In genomic region chr5:110333384-110333783, GRCh38 we compare ENCODE assay signal across 12 cellular contexts.
DNase-seq lines count a peak whose midpoint lies in the region; ATAC-seq, FAIRE-seq and TF ChIP-seq lines count a peak whose summit lies in the region.
"Had no signal": no experiment of that assay in that cellular context is flagged by ENCODE, and none has a peak within 500 bp of the region (broad histone marks: within the 10 kb centered on the region; RNA-seq: fewer than 3 reads in every experiment).

No MANE protein-coding gene starts in this region.

- no peak for TF ChIP-seq EP300 in esophagus muscularis mucosa (IDR thresholded peaks at IDR 0.05)

- H3K36me3 ChIP-seq in H7 (replicated peaks; ENCODE audit: control insufficient read depth, insufficient read depth, low read length), result no peaks in the 10 kb centered on the region
- H3K36me3 ChIP-seq in PC-3 (ENCODE audit: low read depth, low read length), result no peaks in the 10 kb centered on the region
- H3K36me3 ChIP-seq in esophagus muscularis mucosa, result no peaks in the 10 kb centered on the region

- H2AFZ ChIP-seq in PC-3 (ENCODE audit: low read length), result no peak overlapping the region

- WGBS in esophagus muscularis mucosa, result 64% methylated on average over 4 of the region's 4 CpGs

- no peak for TF ChIP-seq POLR2A in esophagus muscularis mucosa (IDR thresholded peaks at IDR 0.05; ENCODE audit: low read depth)

- POLR2A ChIA-PET in PC-3 (lab: Charles Lee; ENCODE audit: unreplicated experiment), result no interaction called here

- no peaks in the 10 kb centered on the region for H3K27me3 ChIP-seq in H7 (ENCODE audit: control insufficient read depth, insufficient read depth, low read length)
- H3K27me3 ChIP-seq in PC-3 (ENCODE audit: low read length), result no peaks in the 10 kb centered on the region
- H3K27me3 ChIP-seq in esophagus muscularis mucosa, result no peaks in the 10 kb centered on the region

- H3K9ac ChIP-seq in PC-3 (ENCODE audit: low read length), result no peak overlapping the region

- FAIRE-seq in D721Med (lab: Jason Lieb, UNC), result no peak
- FAIRE-seq: bronchial epithelial cell had no signal

- ATAC-seq in PC-3, result no peak
- no peak for ATAC-seq in GM21786 (IDR thresholded peaks at IDR 0.05; ENCODE audit: unreplicated experiment)
- no peak for ATAC-seq in GM21447 (IDR thresholded peaks at IDR 0.05; ENCODE audit: unreplicated experiment)

- H4K20me1 ChIP-seq in PC-3 (ENCODE audit: low read length), result no peaks in the 10 kb centered on the region

- intact Hi-C loops in PC-3 (cut with micrococcal nuclease), result no loop called here
- intact Hi-C loops in esophagus muscularis mucosa (cut with DNase I), result no loop called here

- H3K79me2 ChIP-seq in PC-3 (ENCODE audit: low read length), result no peaks in the 10 kb centered on the region

- H3K4me1 ChIP-seq in PC-3 (ENCODE audit: insufficient read depth, low read length) (no peaks in the 10 kb centered on the region), esophagus muscularis mucosa (peaks cover 0 to 2% (median 0%) of the 10 kb centered on the region in 4 donors)

- no peaks in the 10 kb centered on the region for H3F3A ChIP-seq in PC-3 (ENCODE audit: low read length, unreplicated experiment)

- CTCF ChIA-PET in PC-3 (lab: Charles Lee), result no interaction called here

- peak; percentile 8 for TF ChIP-seq CTCF in D721Med (IDR thresholded peaks at IDR 0.05; ENCODE audit: insufficient read depth, missing control alignments)
- TF ChIP-seq CTCF in PC-3 (conservative IDR thresholded peaks at IDR 0.05; ENCODE audit: low read depth, low read length), result peak; percentile 52
- no peak for TF ChIP-seq CTCF in esophagus muscularis mucosa (IDR thresholded peaks at IDR 0.05)

- H3K4me3 ChIP-seq in H7 (ENCODE audit: insufficient read depth, low read depth, low read length) (no peak overlapping the region), PC-3 (ENCODE audit: low read length) (no peak overlapping the region), esophagus muscularis mucosa (no peak overlapping the region)
- H3K4me3 ChIP-seq: skin epidermis had no signal

- DNase-seq in D721Med (ENCODE audit: insufficient read length, low spot score) (no peak), H7 (peak; percentile 14), PC-3 (peak; percentile 24), iPS DF 4.7 (ENCODE audit: extremely low read depth, low spot score) (peak; percentile 51), NCI-H2029 treated with DMSO at 0.1 percent for 48 hours (lab: John Stamatoyannopoulos, UW) (no peak), esophagus muscularis mucosa (ENCODE audit: extremely low spot score) (no peak)
- DNase-seq: CD8-positive, alpha-beta memory T cell; stimulated activated CD8-positive, alpha-beta memory T cell treated with anti-CD3 and anti-CD28 coated beads, Interleukin-4, amount 100 ng/mL, for 48 hours had no signal

- H3K27ac ChIP-seq in PC-3 (ENCODE audit: low read length), result no peak overlapping the region
- no peak overlapping the region for H3K27ac ChIP-seq in esophagus muscularis mucosa (replicated peaks in 1 of 4)
- H3K27ac ChIP-seq: skin epidermis had no signal

- BruUV-seq in PC-3 (replicated peaks; lab: Mats Ljungman, UMichigan), result no TSS peak

- H3K9me2 ChIP-seq in PC-3 (replicated peaks; ENCODE audit: low read length), result no peaks in the 10 kb centered on the region

- H3K9me3 ChIP-seq in PC-3 (ENCODE audit: low read length), result no peaks in the 10 kb centered on the region
- no peaks in the 10 kb centered on the region for H3K9me3 ChIP-seq in esophagus muscularis mucosa

- no peak overlapping the region for H3K4me2 ChIP-seq in PC-3 (ENCODE audit: low read length)

Comparison
In these comparisons a context has a peak if more than half of its experiments do, and no peak if none do; other contexts are left out.
1. DNase-seq: peak in H7 (single experiment), PC-3 (single experiment) and iPS DF 4.7 (single experiment); none in D721Med (single experiment), NCI-H2029 treated with DMSO at 0.1 percent for 48 hours (single experiment) and esophagus muscularis mucosa (single experiment).
2. CTCF ChIP-seq: peak in D721Med (single experiment) and PC-3 (single experiment); none in esophagus muscularis mucosa (0 of 3).